1 cellular context compared by ENCODE assay signal in the genomic region with DNA sequence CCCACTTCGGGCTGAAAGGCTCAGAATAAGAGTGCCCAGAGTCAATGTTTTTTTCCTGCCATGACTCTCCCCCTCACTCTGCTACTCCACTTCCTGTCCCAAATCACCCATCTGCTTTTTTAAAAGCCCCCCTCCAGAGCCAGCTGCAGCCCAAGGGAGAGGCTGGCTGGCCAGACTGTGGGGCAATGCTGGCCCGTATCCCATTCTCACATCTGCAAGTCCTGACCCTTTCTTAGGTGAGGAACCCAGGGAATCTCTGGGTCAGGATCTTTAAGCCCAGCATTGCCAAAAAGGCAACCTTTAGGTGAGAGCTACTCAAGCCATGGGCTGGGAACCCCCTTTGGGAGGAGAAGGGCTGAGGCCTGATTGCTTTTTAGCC.
TF ChIP-seq lines count a peak whose summit lies in the region.

No MANE protein-coding gene starts in this region.

TF ChIP-seq in K562, 482 proteins besides CTCF, POLR2A, EP300 and RAD21 (continued from another document and continues in another):
- TF ChIP-seq, protein P1, sequence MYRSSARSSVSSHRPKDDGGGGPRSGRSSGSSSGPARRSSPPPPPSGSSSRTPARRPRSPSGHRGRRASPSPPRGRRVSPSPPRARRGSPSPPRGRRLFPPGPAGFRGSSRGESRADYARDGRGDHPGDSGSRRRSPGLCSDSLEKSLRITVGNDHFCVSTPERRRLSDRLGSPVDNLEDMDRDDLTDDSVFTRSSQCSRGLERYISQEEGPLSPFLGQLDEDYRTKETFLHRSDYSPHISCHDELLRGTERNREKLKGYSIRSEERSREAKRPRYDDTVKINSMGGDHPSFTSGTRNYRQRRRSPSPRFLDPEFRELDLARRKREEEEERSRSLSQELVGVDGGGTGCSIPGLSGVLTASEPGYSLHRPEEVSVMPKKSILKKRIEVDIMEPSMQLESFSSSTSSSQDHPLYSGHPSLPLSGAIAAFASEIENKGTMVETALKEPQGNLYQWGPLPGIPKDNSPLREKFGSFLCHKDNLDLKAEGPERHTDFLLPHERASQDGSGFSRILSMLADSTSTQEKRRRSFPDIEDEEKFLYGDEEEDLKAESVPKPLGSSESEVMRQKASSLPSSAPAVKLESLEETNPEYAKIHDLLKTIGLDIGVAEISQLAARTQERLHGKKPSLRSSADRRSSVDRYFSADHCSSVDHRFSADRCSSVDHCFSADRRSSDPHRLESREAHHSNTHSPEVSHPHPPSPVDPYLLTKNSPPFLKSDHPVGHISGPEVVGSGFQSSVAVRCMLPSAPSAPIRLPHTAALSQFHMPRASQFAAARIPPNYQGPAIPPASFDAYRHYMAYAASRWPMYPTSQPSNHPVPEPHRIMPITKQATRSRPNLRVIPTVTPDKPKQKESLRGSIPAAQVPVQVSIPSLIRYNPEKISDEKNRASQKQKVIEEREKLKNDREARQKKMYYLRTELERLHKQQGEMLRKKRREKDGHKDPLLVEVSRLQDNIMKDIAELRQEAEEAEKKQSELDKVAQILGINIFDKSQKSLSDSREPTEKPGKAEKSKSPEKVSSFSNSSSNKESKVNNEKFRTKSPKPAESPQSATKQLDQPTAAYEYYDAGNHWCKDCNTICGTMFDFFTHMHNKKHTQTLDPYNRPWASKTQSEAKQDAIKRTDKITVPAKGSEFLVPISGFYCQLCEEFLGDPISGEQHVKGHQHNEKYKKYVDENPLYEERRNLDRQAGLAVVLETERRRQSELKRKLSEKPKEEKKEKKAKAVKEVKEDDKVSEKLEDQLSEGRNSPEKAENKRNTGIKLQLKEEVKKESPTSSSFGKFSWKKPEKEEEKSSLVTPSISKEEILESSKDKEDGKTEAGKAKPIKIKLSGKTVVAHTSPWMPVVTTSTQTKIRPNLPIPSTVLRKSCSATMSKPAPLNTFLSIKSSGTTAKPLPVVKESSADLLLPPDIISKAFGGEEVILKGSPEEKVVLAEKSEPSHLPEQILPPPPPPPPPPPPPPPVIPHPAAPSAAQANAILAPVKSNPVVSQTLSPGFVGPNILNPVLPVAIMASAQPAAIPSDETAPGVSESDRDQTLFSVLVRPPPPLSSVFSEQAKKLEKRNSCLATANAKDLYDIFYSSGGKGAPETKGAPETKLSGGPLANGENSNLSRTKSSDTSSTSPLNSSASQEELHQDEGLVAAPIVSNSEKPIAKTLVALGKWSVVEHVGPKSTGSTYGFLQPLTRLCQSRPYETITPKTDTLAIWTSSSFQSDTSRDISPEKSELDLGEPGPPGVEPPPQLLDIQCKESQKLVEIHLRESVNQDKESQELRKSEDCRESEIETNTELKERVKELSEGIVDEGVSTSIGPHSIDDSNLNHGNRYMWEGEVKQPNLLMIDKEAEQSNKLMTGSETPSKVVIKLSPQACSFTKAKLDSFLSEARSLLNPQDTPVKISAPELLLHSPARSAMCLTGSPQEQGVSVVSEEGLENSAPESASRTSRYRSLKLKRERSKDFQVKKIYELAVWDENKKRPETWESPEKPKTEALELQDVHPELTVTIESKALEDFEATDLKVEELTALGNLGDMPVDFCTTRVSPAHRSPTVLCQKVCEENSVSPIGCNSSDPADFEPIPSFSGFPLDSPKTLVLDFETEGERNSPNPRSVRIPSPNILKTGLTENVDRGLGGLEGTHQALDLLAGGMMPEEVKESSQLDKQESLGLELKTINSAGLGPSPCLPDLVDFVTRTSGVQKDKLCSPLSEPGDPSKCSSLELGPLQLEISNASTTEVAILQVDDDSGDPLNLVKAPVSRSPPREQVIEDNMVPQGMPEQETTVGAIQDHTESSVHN (IDR thresholded peaks at IDR 0.05; ENCODE audit: borderline replicate concordance in 1 of 2, low read depth in 1 of 2), result no peak
- TF ChIP-seq, protein P2, sequence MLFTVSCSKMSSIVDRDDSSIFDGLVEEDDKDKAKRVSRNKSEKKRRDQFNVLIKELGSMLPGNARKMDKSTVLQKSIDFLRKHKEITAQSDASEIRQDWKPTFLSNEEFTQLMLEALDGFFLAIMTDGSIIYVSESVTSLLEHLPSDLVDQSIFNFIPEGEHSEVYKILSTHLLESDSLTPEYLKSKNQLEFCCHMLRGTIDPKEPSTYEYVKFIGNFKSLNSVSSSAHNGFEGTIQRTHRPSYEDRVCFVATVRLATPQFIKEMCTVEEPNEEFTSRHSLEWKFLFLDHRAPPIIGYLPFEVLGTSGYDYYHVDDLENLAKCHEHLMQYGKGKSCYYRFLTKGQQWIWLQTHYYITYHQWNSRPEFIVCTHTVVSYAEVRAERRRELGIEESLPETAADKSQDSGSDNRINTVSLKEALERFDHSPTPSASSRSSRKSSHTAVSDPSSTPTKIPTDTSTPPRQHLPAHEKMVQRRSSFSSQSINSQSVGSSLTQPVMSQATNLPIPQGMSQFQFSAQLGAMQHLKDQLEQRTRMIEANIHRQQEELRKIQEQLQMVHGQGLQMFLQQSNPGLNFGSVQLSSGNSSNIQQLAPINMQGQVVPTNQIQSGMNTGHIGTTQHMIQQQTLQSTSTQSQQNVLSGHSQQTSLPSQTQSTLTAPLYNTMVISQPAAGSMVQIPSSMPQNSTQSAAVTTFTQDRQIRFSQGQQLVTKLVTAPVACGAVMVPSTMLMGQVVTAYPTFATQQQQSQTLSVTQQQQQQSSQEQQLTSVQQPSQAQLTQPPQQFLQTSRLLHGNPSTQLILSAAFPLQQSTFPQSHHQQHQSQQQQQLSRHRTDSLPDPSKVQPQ (CRISPR knock-in tag; IDR thresholded peaks at IDR 0.05; ENCODE audit: borderline replicate concordance), result no peak
- TF ChIP-seq, protein P3, sequence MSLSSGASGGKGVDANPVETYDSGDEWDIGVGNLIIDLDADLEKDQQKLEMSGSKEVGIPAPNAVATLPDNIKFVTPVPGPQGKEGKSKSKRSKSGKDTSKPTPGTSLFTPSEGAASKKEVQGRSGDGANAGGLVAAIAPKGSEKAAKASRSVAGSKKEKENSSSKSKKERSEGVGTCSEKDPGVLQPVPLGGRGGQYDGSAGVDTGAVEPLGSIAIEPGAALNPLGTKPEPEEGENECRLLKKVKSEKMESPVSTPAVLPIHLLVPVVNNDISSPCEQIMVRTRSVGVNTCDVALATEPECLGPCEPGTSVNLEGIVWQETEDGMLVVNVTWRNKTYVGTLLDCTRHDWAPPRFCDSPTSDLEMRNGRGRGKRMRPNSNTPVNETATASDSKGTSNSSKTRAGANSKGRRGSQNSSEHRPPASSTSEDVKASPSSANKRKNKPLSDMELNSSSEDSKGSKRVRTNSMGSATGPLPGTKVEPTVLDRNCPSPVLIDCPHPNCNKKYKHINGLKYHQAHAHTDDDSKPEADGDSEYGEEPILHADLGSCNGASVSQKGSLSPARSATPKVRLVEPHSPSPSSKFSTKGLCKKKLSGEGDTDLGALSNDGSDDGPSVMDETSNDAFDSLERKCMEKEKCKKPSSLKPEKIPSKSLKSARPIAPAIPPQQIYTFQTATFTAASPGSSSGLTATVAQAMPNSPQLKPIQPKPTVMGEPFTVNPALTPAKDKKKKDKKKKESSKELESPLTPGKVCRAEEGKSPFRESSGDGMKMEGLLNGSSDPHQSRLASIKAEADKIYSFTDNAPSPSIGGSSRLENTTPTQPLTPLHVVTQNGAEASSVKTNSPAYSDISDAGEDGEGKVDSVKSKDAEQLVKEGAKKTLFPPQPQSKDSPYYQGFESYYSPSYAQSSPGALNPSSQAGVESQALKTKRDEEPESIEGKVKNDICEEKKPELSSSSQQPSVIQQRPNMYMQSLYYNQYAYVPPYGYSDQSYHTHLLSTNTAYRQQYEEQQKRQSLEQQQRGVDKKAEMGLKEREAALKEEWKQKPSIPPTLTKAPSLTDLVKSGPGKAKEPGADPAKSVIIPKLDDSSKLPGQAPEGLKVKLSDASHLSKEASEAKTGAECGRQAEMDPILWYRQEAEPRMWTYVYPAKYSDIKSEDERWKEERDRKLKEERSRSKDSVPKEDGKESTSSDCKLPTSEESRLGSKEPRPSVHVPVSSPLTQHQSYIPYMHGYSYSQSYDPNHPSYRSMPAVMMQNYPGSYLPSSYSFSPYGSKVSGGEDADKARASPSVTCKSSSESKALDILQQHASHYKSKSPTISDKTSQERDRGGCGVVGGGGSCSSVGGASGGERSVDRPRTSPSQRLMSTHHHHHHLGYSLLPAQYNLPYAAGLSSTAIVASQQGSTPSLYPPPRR (CRISPR knock-in tag; IDR thresholded peaks at IDR 0.05; ENCODE audit: borderline replicate concordance), result no peak
- TF ChIP-seq MCM5 (IDR thresholded peaks at IDR 0.05; ENCODE audit: low read depth), result no peak
- no peak for TF ChIP-seq GATAD2A (IDR thresholded peaks at IDR 0.05)
- no peak for TF ChIP-seq TEAD4 (IDR thresholded peaks at IDR 0.05; ENCODE audit: low read length)
- TF ChIP-seq TEAD4 (CRISPR knock-in tag; IDR thresholded peaks at IDR 0.05; ENCODE audit: borderline replicate concordance), result no peak
- TF ChIP-seq ZNF707 (CRISPR knock-in tag; conservative IDR thresholded peaks at IDR 0.05), result no peak
- no peak for TF ChIP-seq ZKSCAN3 (CRISPR knock-in tag; IDR thresholded peaks at IDR 0.05)
- no peak for TF ChIP-seq GATA2 (CRISPR knock-in tag; IDR thresholded peaks at IDR 0.05)
- TF ChIP-seq, protein P4, sequence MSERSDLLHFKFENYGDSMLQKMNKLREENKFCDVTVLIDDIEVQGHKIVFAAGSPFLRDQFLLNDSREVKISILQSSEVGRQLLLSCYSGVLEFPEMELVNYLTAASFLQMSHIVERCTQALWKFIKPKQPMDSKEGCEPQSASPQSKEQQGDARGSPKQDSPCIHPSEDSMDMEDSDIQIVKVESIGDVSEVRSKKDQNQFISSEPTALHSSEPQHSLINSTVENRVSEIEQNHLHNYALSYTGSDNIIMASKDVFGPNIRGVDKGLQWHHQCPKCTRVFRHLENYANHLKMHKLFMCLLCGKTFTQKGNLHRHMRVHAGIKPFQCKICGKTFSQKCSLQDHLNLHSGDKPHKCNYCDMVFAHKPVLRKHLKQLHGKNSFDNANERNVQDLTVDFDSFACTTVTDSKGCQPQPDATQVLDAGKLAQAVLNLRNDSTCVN (CRISPR knock-in tag; IDR thresholded peaks at IDR 0.05), result no peak
- no peak for TF ChIP-seq ZNF121 (CRISPR knock-in tag; conservative IDR thresholded peaks at IDR 0.05)
- no peak for TF ChIP-seq KAT8 (IDR thresholded peaks at IDR 0.05; ENCODE audit: low read depth)
- no peak for TF ChIP-seq ZNF146 (CRISPR knock-in tag; IDR thresholded peaks at IDR 0.05; ENCODE audit: unreplicated experiment)
- TF ChIP-seq, protein P5, sequence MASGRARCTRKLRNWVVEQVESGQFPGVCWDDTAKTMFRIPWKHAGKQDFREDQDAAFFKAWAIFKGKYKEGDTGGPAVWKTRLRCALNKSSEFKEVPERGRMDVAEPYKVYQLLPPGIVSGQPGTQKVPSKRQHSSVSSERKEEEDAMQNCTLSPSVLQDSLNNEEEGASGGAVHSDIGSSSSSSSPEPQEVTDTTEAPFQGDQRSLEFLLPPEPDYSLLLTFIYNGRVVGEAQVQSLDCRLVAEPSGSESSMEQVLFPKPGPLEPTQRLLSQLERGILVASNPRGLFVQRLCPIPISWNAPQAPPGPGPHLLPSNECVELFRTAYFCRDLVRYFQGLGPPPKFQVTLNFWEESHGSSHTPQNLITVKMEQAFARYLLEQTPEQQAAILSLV (tag; IDR thresholded peaks at IDR 0.05), result no peak
- no peak for TF ChIP-seq NFYB (IDR thresholded peaks at IDR 0.05; ENCODE audit: extremely low read depth, insufficient read length)
- TF ChIP-seq CREBBP (IDR thresholded peaks at IDR 0.05; ENCODE audit: low read depth, low read length), result no peak
- no peak for TF ChIP-seq KDM5B (IDR thresholded peaks at IDR 0.05; ENCODE audit: insufficient replicate concordance, low read depth, low read length)
- no peak for TF ChIP-seq SMC3 (conservative IDR thresholded peaks at IDR 0.05; ENCODE audit: insufficient read depth, low read depth, low read length)
- no peak for TF ChIP-seq ZNF778 (CRISPR knock-in tag; IDR thresholded peaks at IDR 0.05)
- no peak for TF ChIP-seq ZNF165 (CRISPR knock-in tag; IDR thresholded peaks at IDR 0.05; ENCODE audit: borderline replicate concordance)
- TF ChIP-seq, protein P6, sequence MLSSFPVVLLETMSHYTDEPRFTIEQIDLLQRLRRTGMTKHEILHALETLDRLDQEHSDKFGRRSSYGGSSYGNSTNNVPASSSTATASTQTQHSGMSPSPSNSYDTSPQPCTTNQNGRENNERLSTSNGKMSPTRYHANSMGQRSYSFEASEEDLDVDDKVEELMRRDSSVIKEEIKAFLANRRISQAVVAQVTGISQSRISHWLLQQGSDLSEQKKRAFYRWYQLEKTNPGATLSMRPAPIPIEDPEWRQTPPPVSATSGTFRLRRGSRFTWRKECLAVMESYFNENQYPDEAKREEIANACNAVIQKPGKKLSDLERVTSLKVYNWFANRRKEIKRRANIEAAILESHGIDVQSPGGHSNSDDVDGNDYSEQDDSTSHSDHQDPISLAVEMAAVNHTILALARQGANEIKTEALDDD (IDR thresholded peaks at IDR 0.05), result no peak
- TF ChIP-seq, protein P7, sequence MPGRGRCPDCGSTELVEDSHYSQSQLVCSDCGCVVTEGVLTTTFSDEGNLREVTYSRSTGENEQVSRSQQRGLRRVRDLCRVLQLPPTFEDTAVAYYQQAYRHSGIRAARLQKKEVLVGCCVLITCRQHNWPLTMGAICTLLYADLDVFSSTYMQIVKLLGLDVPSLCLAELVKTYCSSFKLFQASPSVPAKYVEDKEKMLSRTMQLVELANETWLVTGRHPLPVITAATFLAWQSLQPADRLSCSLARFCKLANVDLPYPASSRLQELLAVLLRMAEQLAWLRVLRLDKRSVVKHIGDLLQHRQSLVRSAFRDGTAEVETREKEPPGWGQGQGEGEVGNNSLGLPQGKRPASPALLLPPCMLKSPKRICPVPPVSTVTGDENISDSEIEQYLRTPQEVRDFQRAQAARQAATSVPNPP (IDR thresholded peaks at IDR 0.05; ENCODE audit: borderline replicate concordance, insufficient read depth, insufficient read length), result no peak
- TF ChIP-seq, protein P8, sequence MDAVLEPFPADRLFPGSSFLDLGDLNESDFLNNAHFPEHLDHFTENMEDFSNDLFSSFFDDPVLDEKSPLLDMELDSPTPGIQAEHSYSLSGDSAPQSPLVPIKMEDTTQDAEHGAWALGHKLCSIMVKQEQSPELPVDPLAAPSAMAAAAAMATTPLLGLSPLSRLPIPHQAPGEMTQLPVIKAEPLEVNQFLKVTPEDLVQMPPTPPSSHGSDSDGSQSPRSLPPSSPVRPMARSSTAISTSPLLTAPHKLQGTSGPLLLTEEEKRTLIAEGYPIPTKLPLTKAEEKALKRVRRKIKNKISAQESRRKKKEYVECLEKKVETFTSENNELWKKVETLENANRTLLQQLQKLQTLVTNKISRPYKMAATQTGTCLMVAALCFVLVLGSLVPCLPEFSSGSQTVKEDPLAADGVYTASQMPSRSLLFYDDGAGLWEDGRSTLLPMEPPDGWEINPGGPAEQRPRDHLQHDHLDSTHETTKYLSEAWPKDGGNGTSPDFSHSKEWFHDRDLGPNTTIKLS (IDR thresholded peaks at IDR 0.05; ENCODE audit: borderline replicate concordance, low read depth), result no peak
- no peak for TF ChIP-seq XRCC4 (IDR thresholded peaks at IDR 0.05; ENCODE audit: extremely low read depth, insufficient read depth, insufficient read length)
- TF ChIP-seq TAF15 (IDR thresholded peaks at IDR 0.05; ENCODE audit: low read depth, low read length), result no peak
- no peak for TF ChIP-seq CHCHD3 (CRISPR knock-in tag; IDR thresholded peaks at IDR 0.05)
